ENCODE assay signal across 19 cellular contexts in genomic region chr22:49903322-49904039, GRCh38. TPM values are rescaled to one million over a fixed set of nuclear protein-coding genes. Genes with fewer than 3 reads are reported as not detected.
A peak's percentile ranks its signal among the peaks of the same experiment; 100 is the strongest.
DNase-seq lines count a peak whose midpoint lies in the region; ATAC-seq, FAIRE-seq and TF ChIP-seq lines count a peak whose summit lies in the region.
"Had no signal": no experiment of that assay in that cellular context is flagged by ENCODE, and none has a peak within 500 bp of the region (broad histone marks: within the 10 kb centered on the region; RNA-seq: fewer than 3 reads in every experiment).

No MANE protein-coding gene starts in this region.

- intact Hi-C loops in Right ventricle myocardium superior (cut with DNase I) (no loop called here), left ventricle myocardium inferior (cut with micrococcal nuclease) (no loop called here), endothelial cell of umbilical vein (cut with micrococcal nuclease) (no loop called here)

- ATAC-seq in Right ventricle myocardium superior (ENCODE audit: poor library complexity): peak; percentile 79
- ATAC-seq: activated CD8-positive, alpha-beta T cell treated with anti-CD3 and anti-CD28 coated beads, Interleukin-2, amount 10 ng/mL, durations not matched to agents 7 days and 5 days; effector memory CD8-positive, alpha-beta T cell had no signal

- H3K27me3 ChIP-seq in left ventricle myocardium inferior (ENCODE audit: low read depth) (no peaks in the 10 kb centered on the region), endothelial cell of umbilical vein (ENCODE audit: control insufficient read depth in 2 of 2, insufficient read depth in 2 of 2, low read length in 2 of 2) (no peaks in the 10 kb centered on the region)
- H3K27me3 ChIP-seq: BLaER1 treated with 17β-estradiol and CSF1 and Interleukin-3, amounts not matched to agents 10 nM and 100 nM; hepatocyte; tibial nerve had no signal

- TSS peak; percentile 43 for BruUV-seq in endothelial cell of umbilical vein (replicated peaks; lab: Mats Ljungman, UMichigan)

- no peak overlapping the region for H3K4me2 ChIP-seq in endothelial cell of umbilical vein (ENCODE audit: insufficient read depth, low read length)
- H3K4me2 ChIP-seq: BLaER1 treated with 17β-estradiol and CSF1 and Interleukin-3, amounts not matched to agents 10 nM and 100 nM; hepatocyte had no signal

- H4K20me1 ChIP-seq in endothelial cell of umbilical vein (replicated peaks; ENCODE audit: control insufficient read depth, extremely low read depth, insufficient read depth, low read length): no peaks in the 10 kb centered on the region

- dilution Hi-C loops in endothelial cell of umbilical vein (cut with MboI; ENCODE audit: extremely low pct_ligation_motif_present, low sequenced_read_pairs): no loop called here

- TF ChIP-seq POLR2A in endothelial cell of umbilical vein (IDR thresholded peaks at IDR 0.05; ENCODE audit: low read depth, low read length): no peak

- no peak for FAIRE-seq in endothelial cell of umbilical vein (lab: Jason Lieb, UNC)

- H3K9me1 ChIP-seq in endothelial cell of umbilical vein (replicated peaks; ENCODE audit: control insufficient read depth, extremely low read depth, insufficient read depth, low read length): no peaks in the 10 kb centered on the region

- no peak overlapping the region for H2AFZ ChIP-seq in endothelial cell of umbilical vein (ENCODE audit: low read depth, low read length)
- H2AFZ ChIP-seq: hepatocyte had no signal

- H3K36me3 ChIP-seq in left ventricle myocardium inferior: peaks cover 85% of the 10 kb centered on the region
- H3K36me3 ChIP-seq in endothelial cell of umbilical vein (ENCODE audit: control insufficient read depth in 2 of 2, extremely low read depth in 1 of 2, insufficient read depth in 2 of 2, low read length in 2 of 2): peaks cover 0 to 19% of the 10 kb centered on the region in 2 experiments

- H3K4me3 ChIP-seq in left ventricle myocardium inferior: no peak overlapping the region
- no peak overlapping the region for H3K4me3 ChIP-seq in endothelial cell of umbilical vein (replicated peaks in 1 of 3; ENCODE audit: insufficient read depth in 1 of 3, low read depth in 1 of 3, low read length in 3 of 3)
- H3K4me3 ChIP-seq: BLaER1 treated with 17β-estradiol and CSF1 and Interleukin-3, amounts not matched to agents 10 nM and 100 nM; hepatocyte; tibial nerve had no signal

- POLR2A ChIA-PET in endothelial cell of umbilical vein (lab: Charles Lee): no interaction called here

- H3K9me3 ChIP-seq in left ventricle myocardium inferior (replicated peaks) (no peaks in the 10 kb centered on the region), endothelial cell of umbilical vein (replicated peaks; ENCODE audit: control insufficient read depth, insufficient read depth, low read length) (no peaks in the 10 kb centered on the region)
- H3K9me3 ChIP-seq: tibial nerve had no signal

- no peak overlapping the region for H3K9ac ChIP-seq in endothelial cell of umbilical vein (replicated peaks; ENCODE audit: extremely low read depth, insufficient read depth, low read length)
- H3K9ac ChIP-seq: BLaER1 treated with 17β-estradiol and CSF1 and Interleukin-3, amounts not matched to agents 10 nM and 100 nM had no signal

- CTCF ChIA-PET in endothelial cell of umbilical vein (lab: Charles Lee): no interaction called here

- H3K4me1 ChIP-seq in left ventricle myocardium inferior: peaks cover 11% of the 10 kb centered on the region
- H3K4me1 ChIP-seq in endothelial cell of umbilical vein (ENCODE audit: control insufficient read depth, extremely low read depth, insufficient read depth, low read length): no peaks in the 10 kb centered on the region
- H3K4me1 ChIP-seq: BLaER1 treated with 17β-estradiol and CSF1 and Interleukin-3, amounts not matched to agents 10 nM and 100 nM; tibial nerve had no signal

- DNase-seq in Right ventricle myocardium superior: no peak
- no peak for DNase-seq in left ventricle myocardium inferior
- peak; percentile 8 to 57 for DNase-seq in NCI-H1930 (lab: John Stamatoyannopoulos, UW)
- no peak for DNase-seq in endothelial cell of umbilical vein (ENCODE audit: low read depth, low spot score)
- DNase-seq in globus pallidus (ENCODE audit: low spot score): no peak
- no peak for DNase-seq in amniotic stem cell (lab: John Stamatoyannopoulos, UW)
- no peak for DNase-seq in Ammon's horn (ENCODE audit: low spot score)
- DNase-seq: activated CD8-positive, alpha-beta T cell treated with anti-CD3 and anti-CD28 coated beads, Interleukin-2, amount 10 ng/mL, durations not matched to agents 7 days and 5 days; central memory CD4-positive, alpha-beta T cell; DND-41; effector memory CD8-positive, alpha-beta T cell; HCEC 1CT; NCI-H187 treated with DMSO at 0.1 percent for 48 hours; stimulated activated CD4-positive, alpha-beta T cell treated with anti-CD3 and anti-CD28 coated beads, Interleukin-15, amount 100 ng/mL, for 24 hours; stimulated activated naive CD4-positive, alpha-beta T cell treated with Interleukin-2 at 50 U/mL for 16 hours; WERI-Rb-1 had no signal

- H3K79me2 ChIP-seq in endothelial cell of umbilical vein (ENCODE audit: control insufficient read depth, insufficient read depth, low read length): no peaks in the 10 kb centered on the region
- H3K79me2 ChIP-seq: hepatocyte had no signal

- H3K27ac ChIP-seq in left ventricle myocardium inferior (replicated peaks) (no peak overlapping the region), endothelial cell of umbilical vein (ENCODE audit: insufficient read depth, low read depth, low read length) (no peak overlapping the region)
- H3K27ac ChIP-seq: BLaER1 treated with 17β-estradiol and CSF1 and Interleukin-3, amounts not matched to agents 10 nM and 100 nM; hepatocyte; tibial nerve; WERI-Rb-1 had no signal

- TF ChIP-seq CTCF in left ventricle myocardium inferior (IDR thresholded peaks at IDR 0.05; ENCODE audit: borderline replicate concordance) (no peak), endothelial cell of umbilical vein (IDR thresholded peaks at IDR 0.05; ENCODE audit: extremely low read depth in 1 of 2, insufficient read depth in 1 of 2, low read depth in 1 of 2, low read length in 2 of 2) (no peak)

TF ChIP-seq in endothelial cell of umbilical vein, 7 proteins besides CTCF, POLR2A, EP300 and RAD21 (continues in another document):
- TF ChIP-seq POLR2AphosphoS5 (IDR thresholded peaks at IDR 0.05; ENCODE audit: insufficient read depth, low read depth, low read length) (no peak), MAX (IDR thresholded peaks at IDR 0.05; ENCODE audit: insufficient read depth, insufficient read length) (no peak), GATA2 (IDR thresholded peaks at IDR 0.05; ENCODE audit: insufficient read depth, insufficient read length, low read depth, low read length) (no peak), EZH2 (IDR thresholded peaks at IDR 0.05; ENCODE audit: borderline replicate concordance, low read depth, low read length, severe bottlenecking) (no peak), JUN (IDR thresholded peaks at IDR 0.05; ENCODE audit: borderline replicate concordance, insufficient read depth, insufficient read length, low read depth) (no peak)

RNA-seq across cellular contexts. Expression of gene ALG12, which starts 14.8 kb away (rescaled TPM):
- total RNA-seq in Right ventricle myocardium superior (13.8 TPM), left ventricle myocardium inferior (17.0 TPM), endothelial cell of umbilical vein (14.6 and 20.9 TPM in 2 replicates)
- polyA plus RNA-seq in endothelial cell of umbilical vein: 16.7 and 18.0 TPM in 2 replicates
- polyA plus RNA-seq in endothelial cell of umbilical vein (2011; cell fraction: cytosol; rRNA removed): 10.5 and 14.0 TPM in 2 replicates
- 13.3 and 16.6 TPM in 2 replicates for polyA plus RNA-seq in endothelial cell of umbilical vein (2011; cell fraction: nucleus; rRNA removed)
- polyA plus RNA-seq in endothelial cell of umbilical vein (2012): 11.1 and 15.5 TPM in 2 replicates
- 9.5 and 10.6 TPM in 2 replicates for polyA minus RNA-seq in endothelial cell of umbilical vein
- polyA minus RNA-seq in endothelial cell of umbilical vein (2011; cell fraction: cytosol; rRNA and poly(A)+ RNA removed): 2.9 TPM
- polyA minus RNA-seq in endothelial cell of umbilical vein (2011; cell fraction: nucleus; rRNA and poly(A)+ RNA removed): 3.8 and 3.9 TPM in 2 replicates

RNA-seq across cellular contexts. Expression of gene CRELD2, which starts 15.0 kb away (rescaled TPM):
- total RNA-seq in Right ventricle myocardium superior: 22.1 TPM
- total RNA-seq in left ventricle myocardium inferior: 25.5 TPM
- total RNA-seq in endothelial cell of umbilical vein: 69.5 and 71.0 TPM in 2 replicates
- polyA plus RNA-seq in endothelial cell of umbilical vein: 75.7 and 86.3 TPM in 2 replicates
- polyA plus RNA-seq in endothelial cell of umbilical vein (2011; cell fraction: cytosol; rRNA removed): 77.1 and 90.2 TPM in 2 replicates
- polyA plus RNA-seq in endothelial cell of umbilical vein (2011; cell fraction: nucleus; rRNA removed): 87.3 and 95.6 TPM in 2 replicates
- 38.5 and 50.8 TPM in 2 replicates for polyA plus RNA-seq in endothelial cell of umbilical vein (2012)
- 19.8 and 23.7 TPM in 2 replicates for polyA minus RNA-seq in endothelial cell of umbilical vein
- 11.5 TPM for polyA minus RNA-seq in endothelial cell of umbilical vein (2011; cell fraction: cytosol; rRNA and poly(A)+ RNA removed)
- polyA minus RNA-seq in endothelial cell of umbilical vein (2011; cell fraction: nucleus; rRNA and poly(A)+ RNA removed): 8.4 and 13.7 TPM in 2 replicates

RNA-seq across cellular contexts. Expression of gene ZBED4, which starts 49.8 kb away (rescaled TPM):
- total RNA-seq in Right ventricle myocardium superior (3.8 TPM), left ventricle myocardium inferior (4.1 TPM), endothelial cell of umbilical vein (18.2 and 18.6 TPM in 2 replicates)
- 6.4 and 8.6 TPM in 2 replicates for polyA plus RNA-seq in endothelial cell of umbilical vein
- 9.1 and 9.3 TPM in 2 replicates for polyA plus RNA-seq in endothelial cell of umbilical vein (2011; cell fraction: cytosol; rRNA removed)
- 13.5 and 14.1 TPM in 2 replicates for polyA plus RNA-seq in endothelial cell of umbilical vein (2011; cell fraction: nucleus; rRNA removed)
- 12.3 and 13.1 TPM in 2 replicates for polyA plus RNA-seq in endothelial cell of umbilical vein (2012)
- polyA minus RNA-seq in endothelial cell of umbilical vein: 14.1 TPM in 2 replicates
- 5.0 TPM for polyA minus RNA-seq in endothelial cell of umbilical vein (2011; cell fraction: cytosol; rRNA and poly(A)+ RNA removed)
- 14.1 and 14.9 TPM in 2 replicates for polyA minus RNA-seq in endothelial cell of umbilical vein (2011; cell fraction: nucleus; rRNA and poly(A)+ RNA removed)

RNA-seq across cellular contexts. Expression of gene PIM3, which starts 57.1 kb away (rescaled TPM):
- 61.5 TPM for total RNA-seq in Right ventricle myocardium superior
- 57.1 TPM for total RNA-seq in left ventricle myocardium inferior
- 185 and 219 TPM in 2 replicates for total RNA-seq in endothelial cell of umbilical vein
- 131 and 172 TPM in 2 replicates for polyA plus RNA-seq in endothelial cell of umbilical vein
- polyA plus RNA-seq in endothelial cell of umbilical vein (2011; cell fraction: cytosol; rRNA removed): 57.5 and 89.5 TPM in 2 replicates
- polyA plus RNA-seq in endothelial cell of umbilical vein (2011; cell fraction: nucleus; rRNA removed): 94.6 and 107 TPM in 2 replicates
- 42.1 and 86.7 TPM in 2 replicates for polyA plus RNA-seq in endothelial cell of umbilical vein (2012)
- 33.9 and 43.9 TPM in 2 replicates for polyA minus RNA-seq in endothelial cell of umbilical vein
- 25.2 TPM for polyA minus RNA-seq in endothelial cell of umbilical vein (2011; cell fraction: cytosol; rRNA and poly(A)+ RNA removed)
- polyA minus RNA-seq in endothelial cell of umbilical vein (2011; cell fraction: nucleus; rRNA and poly(A)+ RNA removed): 23.0 and 58.6 TPM in 2 replicates

Comparison
In these comparisons a context has a peak if more than half of its experiments do, and no peak if none do; other contexts are left out.
1. DNase-seq: peak in NCI-H1930 (2 of 2); none in Right ventricle myocardium superior (single experiment), left ventricle myocardium inferior (single experiment), endothelial cell of umbilical vein (single experiment), globus pallidus (single experiment), amniotic stem cell (single experiment) and Ammon's horn (single experiment).